15 cellular contexts compared by ENCODE assay signal in genomic region chr10:129850790-129851189, GRCh38.
"Had no signal": no experiment of that assay in that cellular context is flagged by ENCODE, and none has a peak within 500 bp of the region (broad histone marks: within the 10 kb centered on the region; RNA-seq: fewer than 3 reads in every experiment).

No MANE protein-coding gene starts in this region.

- H3K27ac Mint-ChIP-seq: endodermal cell; memory B cell; naive B cell; stimulated activated effector memory CD8-positive, alpha-beta T cell treated with anti-CD3 and anti-CD28 coated beads, Interleukin-12 subunit alpha, Interleukin-12 subunit beta, amount 100 ng/mL, for 72 hours had no signal

- H3K9me3 Mint-ChIP-seq: memory B cell; stimulated activated effector memory CD8-positive, alpha-beta T cell treated with anti-CD3 and anti-CD28 coated beads, Interleukin-12 subunit alpha, Interleukin-12 subunit beta, amount 100 ng/mL, for 72 hours had no signal

- H3K4me1 Mint-ChIP-seq: memory B cell; naive B cell; stimulated activated effector memory CD8-positive, alpha-beta T cell treated with anti-CD3 and anti-CD28 coated beads, Interleukin-12 subunit alpha, Interleukin-12 subunit beta, amount 100 ng/mL, for 72 hours had no signal

- H3K36me3 Mint-ChIP-seq: memory B cell; naive B cell; stimulated activated effector memory CD8-positive, alpha-beta T cell treated with anti-CD3 and anti-CD28 coated beads, Interleukin-12 subunit alpha, Interleukin-12 subunit beta, amount 100 ng/mL, for 72 hours had no signal

- H3K4me3 Mint-ChIP-seq: endodermal cell; memory B cell; naive B cell; stimulated activated effector memory CD8-positive, alpha-beta T cell treated with anti-CD3 and anti-CD28 coated beads, Interleukin-12 subunit alpha, Interleukin-12 subunit beta, amount 100 ng/mL, for 72 hours had no signal

- DNase-seq: colonic mucosa; dermis blood vessel endothelial cell; endodermal cell; erythroblast; foreskin keratinocyte; kidney glomerular epithelial cell; midbrain; naive B cell; stimulated activated CD4-positive, alpha-beta T cell treated with anti-CD3 and anti-CD28 coated beads, Interleukin-4, amount 100 ng/mL, for 1 hour; stimulated activated CD8-positive, alpha-beta memory T cell treated with anti-CD3 and anti-CD28 coated beads, Interleukin-4, amount 100 ng/mL, for 48 hours; stimulated activated naive CD8-positive, alpha-beta T cell treated with anti-CD3 and anti-CD28 coated beads, Interleukin-15, Interleukin-2, amounts not matched to agents 100 U/mL and 50 U/mL, for 24 hours; tibial artery; upper lobe of right lung had no signal
